Comparison of ENCODE assay signal across 8 cellular contexts in genomic region chr3:167691366-167691765, GRCh38. TPM values are rescaled to one million over a fixed set of nuclear protein-coding genes. Genes with fewer than 3 reads are reported as not detected.
DNase-seq lines count a peak whose midpoint lies in the region; ATAC-seq and TF ChIP-seq lines count a peak whose summit lies in the region.

No MANE protein-coding gene starts in this region.

- no peaks in the 10 kb centered on the region for H3K27me3 ChIP-seq in MM.1S (replicated peaks; ENCODE audit: insufficient read depth, low read length)

- H3K9me2 ChIP-seq in MM.1S (replicated peaks; ENCODE audit: insufficient read depth, low read length), result no peaks in the 10 kb centered on the region

- no peak overlapping the region for H3K27ac ChIP-seq in MM.1S (ENCODE audit: low read length)

- H3K9me3 Mint-ChIP-seq in effector memory CD8-positive, alpha-beta T cell, result no peaks in the 10 kb centered on the region

- peak overlapping the region; percentile 80 to 91 for H3K27ac Mint-ChIP-seq in effector memory CD8-positive, alpha-beta T cell

- H3K79me2 ChIP-seq in MM.1S (ENCODE audit: low read length), result no peaks in the 10 kb centered on the region

- no peaks in the 10 kb centered on the region for H4K20me1 ChIP-seq in MM.1S (ENCODE audit: insufficient read depth, low read length)

- no peak overlapping the region for H2AFZ ChIP-seq in MM.1S (ENCODE audit: low read length)

- no peak for TF ChIP-seq CTCF in MM.1S (IDR thresholded peaks at IDR 0.05; ENCODE audit: low read length)

- 0 out of 2 replicates have a peak, but pooled peaks cover 3% of the 10 kb centered on the region for H3K36me3 ChIP-seq in MM.1S (replicated peaks; ENCODE audit: insufficient read depth, low read length)

- H3K27me3 Mint-ChIP-seq in effector memory CD8-positive, alpha-beta T cell, result no peaks in the 10 kb centered on the region

- DNase-seq in MM.1S, result peak; percentile 15
- DNase-seq in effector memory CD8-positive, alpha-beta T cell, result peak; percentile 15 to 18 (median 17)
- no peak for DNase-seq in left lobe of liver (ENCODE audit: low spot score)
- DNase-seq in T-helper 9 cell, result no peak
- DNase-seq in SK-N-DZ (ENCODE audit: low spot score), result no peak

- peaks cover 41% of the 10 kb centered on the region for H3K36me3 Mint-ChIP-seq in effector memory CD8-positive, alpha-beta T cell (ENCODE audit: insufficient read depth)

- no peak for TF ChIP-seq POLR2A in GM18505 (IDR thresholded peaks at IDR 0.05; ENCODE audit: borderline replicate concordance, extremely low read depth, insufficient read depth, insufficient read length)

- H3K9me3 ChIP-seq in MM.1S (replicated peaks; ENCODE audit: insufficient read depth, low read length), result no peaks in the 10 kb centered on the region

- H3K4me3 ChIP-seq in MM.1S (ENCODE audit: low read length), result no peak overlapping the region

- H3K4me1 Mint-ChIP-seq in effector memory CD8-positive, alpha-beta T cell (ENCODE audit: low read depth in 2 of 2), result peaks cover 13 to 25% of the 10 kb centered on the region in 2 donors

- ATAC-seq in GM18505 (IDR thresholded peaks at IDR 0.05; ENCODE audit: unreplicated experiment), result peak; percentile 100
- peak; percentile 100 for ATAC-seq in GM21723 (IDR thresholded peaks at IDR 0.05; ENCODE audit: unreplicated experiment)
- peak; percentile 98 for ATAC-seq in effector memory CD8-positive, alpha-beta T cell (replicated peaks)
- no peak for ATAC-seq in SK-N-SH treated with all-trans-retinoic acid at 6 μM for 48 hours
- no peak for ATAC-seq in left lobe of liver

- H3K9ac ChIP-seq in MM.1S (ENCODE audit: low read length), result no peak overlapping the region

- H3K4me1 ChIP-seq in MM.1S (ENCODE audit: low read length), result no peaks in the 10 kb centered on the region

- H3F3A ChIP-seq in MM.1S (ENCODE audit: insufficient read depth, low read length), result 0 out of 2 replicates have a peak, but pooled peaks cover 2% of the 10 kb centered on the region

- peak overlapping the region in 1 of 2 donors; percentile 15 for H3K4me3 Mint-ChIP-seq in effector memory CD8-positive, alpha-beta T cell

- H3K4me2 ChIP-seq in MM.1S (ENCODE audit: low read depth, low read length), result no peak overlapping the region

TF ChIP-seq in SK-N-SH treated with all-trans-retinoic acid at 6 μM for 48 hours, 23 proteins besides CTCF, POLR2A, EP300 and RAD21:
- no peak for TF ChIP-seq CREB5 (CRISPR knock-in tag; IDR thresholded peaks at IDR 0.05; ENCODE audit: low read depth)
- no peak for TF ChIP-seq ZC3H10 (CRISPR knock-in tag; IDR thresholded peaks at IDR 0.05)
- no peak for TF ChIP-seq RARB (CRISPR knock-in tag; IDR thresholded peaks at IDR 0.05)
- no peak for TF ChIP-seq SNAI2 (CRISPR knock-in tag; IDR thresholded peaks at IDR 0.05)
- no peak for TF ChIP-seq TOX (CRISPR knock-in tag; IDR thresholded peaks at IDR 0.05; ENCODE audit: borderline replicate concordance)
- TF ChIP-seq CSRNP3 (CRISPR knock-in tag; IDR thresholded peaks at IDR 0.05), result no peak
- TF ChIP-seq ZNF565 (CRISPR knock-in tag; conservative IDR thresholded peaks at IDR 0.05; ENCODE audit: low read depth), result no peak
- TF ChIP-seq ESRRG (CRISPR knock-in tag; IDR thresholded peaks at IDR 0.05), result no peak
- no peak for TF ChIP-seq TSHZ2 (CRISPR knock-in tag; IDR thresholded peaks at IDR 0.05)

RNA-seq across cellular contexts. Expression of gene WDR49, which starts 37.6 kb away (rescaled TPM):
- not detected for total RNA-seq in left lobe of liver
- not detected in 2 replicates for polyA plus RNA-seq in SK-N-DZ (2014; cell fraction: cytosol; rRNA removed)
- not detected in 2 replicates for polyA plus RNA-seq in SK-N-DZ (2014; cell fraction: nucleus; rRNA removed)

RNA-seq across cellular contexts. Expression of gene PDCD10, which starts 43.3 kb away (rescaled TPM):
- 13.5 TPM for total RNA-seq in left lobe of liver
- polyA plus RNA-seq in SK-N-DZ (2014; cell fraction: cytosol; rRNA removed), result 87.5 and 93.0 TPM in 2 replicates
- polyA plus RNA-seq in SK-N-DZ (2014; cell fraction: nucleus; rRNA removed), result 57.4 and 57.8 TPM in 2 replicates

RNA-seq across cellular contexts. Expression of gene SERPINI1, which starts 44.2 kb away (rescaled TPM):
- total RNA-seq in left lobe of liver, result 0.86 TPM
- 4.3 and 6.3 TPM in 2 replicates for polyA plus RNA-seq in SK-N-DZ (2014; cell fraction: cytosol; rRNA removed)
- 2.6 and 4.8 TPM in 2 replicates for polyA plus RNA-seq in SK-N-DZ (2014; cell fraction: nucleus; rRNA removed)

Comparison
In these comparisons a context has a peak if more than half of its experiments do, and no peak if none do; other contexts are left out.
1. ATAC-seq: peak in GM18505 (single experiment), GM21723 (single experiment) and effector memory CD8-positive, alpha-beta T cell (single experiment); none in SK-N-SH treated with all-trans-retinoic acid at 6 μM for 48 hours (single experiment) and left lobe of liver (single experiment).
2. DNase-seq: peak in MM.1S (single experiment) and effector memory CD8-positive, alpha-beta T cell (3 of 3); none in left lobe of liver (single experiment), T-helper 9 cell (single experiment) and SK-N-DZ (single experiment).